In the genomic region with DNA sequence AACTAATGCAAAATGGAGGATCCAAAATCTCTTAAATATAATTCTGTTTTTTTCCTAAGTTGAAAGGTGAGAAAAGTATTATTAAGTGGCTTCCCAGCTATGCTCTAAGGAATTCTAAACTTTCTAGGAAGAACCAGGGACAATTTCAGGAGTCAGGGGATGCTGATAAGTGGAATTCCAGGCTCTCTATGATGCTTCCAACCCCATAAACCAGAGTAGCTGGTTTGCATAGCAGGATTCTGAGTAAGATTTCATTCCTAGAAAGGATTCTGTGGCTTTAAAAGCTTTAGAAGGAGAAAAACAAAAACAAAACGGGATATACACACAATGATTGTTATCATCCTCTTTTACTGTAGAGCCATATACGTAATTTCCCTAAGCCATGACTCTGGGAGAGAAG, we compare ENCODE assay signal across 15 cellular contexts.
"Had no signal": no experiment of that assay in that cellular context is flagged by ENCODE, and none has a peak within 500 bp of the region (broad histone marks: within the 10 kb centered on the region; RNA-seq: fewer than 3 reads in every experiment).

No MANE protein-coding gene starts in this region.

- H3K4me1 ChIP-seq: colonic mucosa had no signal

- H3K27me3 Mint-ChIP-seq: type B pancreatic cell had no signal

- DNase-seq: activated CD4-positive, alpha-beta T cell treated with anti-CD3 and anti-CD28 coated beads, Interleukin-2, amount 50 U/mL, for 1 hour; activated CD4-positive, CD25-positive, alpha-beta regulatory T cell; activated CD8-positive, alpha-beta memory T cell treated with anti-CD3 and anti-CD28 coated beads for 24 hours; activated naive CD4-positive, alpha-beta T cell; caudate nucleus; colonic mucosa; foreskin melanocyte; head of caudate nucleus; nephron progenitor cell; occipital lobe; right cardiac atrium; stimulated activated naive CD8-positive, alpha-beta T cell treated with anti-CD3 and anti-CD28 coated beads, Interleukin-15, Interleukin-2, amounts not matched to agents 100 U/mL and 50 U/mL, for 24 hours had no signal

- FAIRE-seq: endometrium had no signal

- H3K9me3 ChIP-seq: colonic mucosa had no signal

- H3K27ac ChIP-seq: colonic mucosa had no signal

- H3K9me3 Mint-ChIP-seq: nephron progenitor cell had no signal

- H3K27me3 ChIP-seq: colonic mucosa had no signal

- H3K4me3 Mint-ChIP-seq: nephron progenitor cell, type B pancreatic cell had no signal

- H3K36me3 ChIP-seq: colonic mucosa had no signal

- ATAC-seq: esophagus mucosa; right cardiac atrium; stimulated activated naive CD8-positive, alpha-beta T cell treated with anti-CD3 and anti-CD28 coated beads, Interleukin-15, Interleukin-2, amounts not matched to agents 100 U/mL and 50 U/mL, for 24 hours had no signal

- H3K36me3 Mint-ChIP-seq: type B pancreatic cell had no signal

- H3K27ac Mint-ChIP-seq: nephron progenitor cell, type B pancreatic cell had no signal

- H3K4me3 ChIP-seq: colonic mucosa had no signal

- H3K4me1 Mint-ChIP-seq: nephron progenitor cell had no signal
